Comparison of ENCODE assay signal across 17 cellular contexts in the genomic region with DNA sequence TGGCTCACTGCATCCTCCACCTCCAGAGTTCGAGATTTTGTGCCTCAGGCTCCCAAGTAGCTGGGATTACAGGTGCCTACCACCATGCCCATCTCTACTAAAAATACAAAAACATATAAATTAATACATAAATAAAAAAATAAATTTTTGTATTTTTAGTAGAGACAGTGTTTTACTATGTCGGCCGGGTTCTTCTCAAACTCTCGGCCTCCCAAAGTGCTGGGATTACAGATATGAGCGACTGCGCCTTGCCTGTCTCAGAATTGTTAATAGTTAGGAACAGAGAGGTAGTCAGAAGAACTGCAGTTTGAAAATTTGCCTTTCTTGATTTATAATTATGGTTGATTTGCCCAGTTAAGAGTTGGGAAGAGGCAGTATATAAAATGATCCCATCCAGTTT. TPM values are rescaled to one million over a fixed set of nuclear protein-coding genes. Genes with fewer than 3 reads are reported as not detected.
A peak's percentile ranks its signal among the peaks of the same experiment; 100 is the strongest.
DNase-seq lines count a peak whose midpoint lies in the region; ATAC-seq and TF ChIP-seq lines count a peak whose summit lies in the region.
"Had no signal": no experiment of that assay in that cellular context is flagged by ENCODE, and none has a peak within 500 bp of the region (broad histone marks: within the 10 kb centered on the region; RNA-seq: fewer than 3 reads in every experiment).

No MANE protein-coding gene starts in this region.

- no peak for TF ChIP-seq EP300 in suprapubic skin (IDR thresholded peaks at IDR 0.05)

- TF ChIP-seq CTCF in hepatocyte (IDR thresholded peaks at IDR 0.05; ENCODE audit: poor library complexity) (no peak), suprapubic skin (IDR thresholded peaks at IDR 0.05) (no peak)

- H3K36me3 ChIP-seq in hepatocyte (replicated peaks; ENCODE audit: insufficient read depth, low read depth), result no peaks in the 10 kb centered on the region
- peaks cover 26% of the 10 kb centered on the region for H3K36me3 ChIP-seq in suprapubic skin
- H3K36me3 ChIP-seq: breast epithelium had no signal

- peaks cover 63% of the 10 kb centered on the region for H3K4me1 Mint-ChIP-seq in activated naive CD4-positive, alpha-beta T cell treated with anti-CD3 and anti-CD28 coated beads for 36 hours (ENCODE audit: low read depth)
- H3K4me1 Mint-ChIP-seq in T-cell, result peaks cover 64 to 70% (median 67%) of the 10 kb centered on the region in 3 donors

- H3K79me2 ChIP-seq in hepatocyte, result peaks cover 77% of the 10 kb centered on the region

- H3K9me3 ChIP-seq in hepatocyte (ENCODE audit: low read depth), result no peaks in the 10 kb centered on the region
- H3K9me3 ChIP-seq in suprapubic skin, result no peaks in the 10 kb centered on the region
- H3K9me3 ChIP-seq: breast epithelium, SK-N-SH had no signal

- TF ChIP-seq POLR2A in suprapubic skin (IDR thresholded peaks at IDR 0.05), result no peak

- H3K27me3 ChIP-seq in hepatocyte, result no peaks in the 10 kb centered on the region
- no peaks in the 10 kb centered on the region for H3K27me3 ChIP-seq in suprapubic skin
- H3K27me3 ChIP-seq: breast epithelium had no signal

- peaks cover 70% of the 10 kb centered on the region for H4K20me1 ChIP-seq in hepatocyte (ENCODE audit: insufficient read depth, poor library complexity, severe bottlenecking)

- CTCF ChIA-PET in activated naive CD4-positive, alpha-beta T cell treated with anti-CD3 and anti-CD28 coated beads for 36 hours (lab: Charles Lee), result interaction anchor here (0.7 to 4.3 kb wide), 2 partner anchors 63 to 186 kb away, joined by 3 to 47 read pairs; no protein-coding TSS in a partner anchor
- CTCF ChIA-PET in T-cell (lab: Charles Lee), result interaction anchor here in 1 of 2 donors (0.7 to 3.4 kb wide), 2 partner anchors 16 to 63 kb away, joined by 4 to 95 read pairs; no protein-coding TSS in a partner anchor

- WGBS in hepatocyte (ENCODE audit: low lambda C conversion rate, missing lambda C conversion rate), result 95% methylated on average over 6 of the region's 6 CpGs
- 88% methylated on average over 6 of the region's 6 CpGs for WGBS in suprapubic skin

- peak overlapping the region; percentile 95 for H3K27ac ChIP-seq in hepatocyte
- H3K27ac ChIP-seq in suprapubic skin, result peak overlapping the region; percentile 22
- H3K27ac ChIP-seq: WERI-Rb-1 had no signal

- intact Hi-C loops in activated naive CD4-positive, alpha-beta T cell treated with anti-CD3 and anti-CD28 coated beads for 36 hours (cut with micrococcal nuclease), result loop anchor here (10.0 kb wide), 1 partner anchor 314 kb away; no protein-coding TSS in a partner anchor

- DNase-seq in activated naive CD4-positive, alpha-beta T cell treated with anti-CD3 and anti-CD28 coated beads for 36 hours, result no peak
- no peak for DNase-seq in activated naive CD4-positive, alpha-beta T cell treated with anti-CD3 and anti-CD28 coated beads, Interleukin-2, amount 50 U/mL, for 72 hours (ENCODE audit: low spot score in 2 of 2)
- DNase-seq in T-cell (no peak), hepatocyte (ENCODE audit: low spot score) (no peak), suprapubic skin (ENCODE audit: low spot score in 2 of 2) (no peak), NCI-H1436 treated with DMSO at 0.1 percent for 48 hours (lab: John Stamatoyannopoulos, UW) (no peak)
- no peak for DNase-seq in stimulated activated CD4-positive, alpha-beta T cell treated with anti-CD3 and anti-CD28 coated beads, Interleukin-2, amount 100 ng/mL, for 24 hours
- DNase-seq: DMS 273 treated with DMSO at 0.1 percent for 48 hours; NCI-H1417; NCI-H446; SK-N-SH; stimulated activated naive CD4-positive, alpha-beta T cell treated with Interleukin-2 at 50 U/mL for 16 hours; WERI-Rb-1 had no signal

- H3K4me3 ChIP-seq in hepatocyte (no peak overlapping the region), suprapubic skin (peak overlapping the region; percentile 11)
- H3K4me3 ChIP-seq: lung had no signal

- peak overlapping the region; percentile 25 for H3K4me3 Mint-ChIP-seq in activated naive CD4-positive, alpha-beta T cell treated with anti-CD3 and anti-CD28 coated beads for 36 hours
- H3K4me3 Mint-ChIP-seq in T-cell, result peak overlapping the region; percentile 61 to 97 (median 72)

- H3K36me3 Mint-ChIP-seq in activated naive CD4-positive, alpha-beta T cell treated with anti-CD3 and anti-CD28 coated beads for 36 hours (ENCODE audit: low read depth), result peaks cover 33% of the 10 kb centered on the region
- H3K36me3 Mint-ChIP-seq in activated naive CD4-positive, alpha-beta T cell treated with anti-CD3 and anti-CD28 coated beads, Interleukin-2, amount 50 U/mL, for 72 hours, result peaks cover 31 to 54% of the 10 kb centered on the region in 2 donors
- peaks cover 18% of the 10 kb centered on the region for H3K36me3 Mint-ChIP-seq in T-cell

- no peaks in the 10 kb centered on the region for H3K9me2 ChIP-seq in hepatocyte (replicated peaks; ENCODE audit: insufficient read depth)
- H3K9me2 ChIP-seq: SK-N-SH had no signal

- H3K27me3 Mint-ChIP-seq in activated naive CD4-positive, alpha-beta T cell treated with anti-CD3 and anti-CD28 coated beads for 36 hours (ENCODE audit: low read depth), result no peaks in the 10 kb centered on the region
- no peaks in the 10 kb centered on the region for H3K27me3 Mint-ChIP-seq in T-cell

- peak overlapping the region; percentile 78 for H3K27ac Mint-ChIP-seq in activated naive CD4-positive, alpha-beta T cell treated with anti-CD3 and anti-CD28 coated beads for 36 hours
- no peak overlapping the region for H3K27ac Mint-ChIP-seq in activated naive CD4-positive, alpha-beta T cell treated with anti-CD3 and anti-CD28 coated beads, Interleukin-2, amount 50 U/mL, for 72 hours
- H3K27ac Mint-ChIP-seq in T-cell, result peak overlapping the region; percentile 95 to 98

- no peak overlapping the region for H2AFZ ChIP-seq in hepatocyte

- POLR2A ChIA-PET in T-cell (lab: Charles Lee), result no interaction called here

- H3K9me3 Mint-ChIP-seq in activated naive CD4-positive, alpha-beta T cell treated with anti-CD3 and anti-CD28 coated beads for 36 hours, result no peaks in the 10 kb centered on the region
- H3K9me3 Mint-ChIP-seq in activated naive CD4-positive, alpha-beta T cell treated with anti-CD3 and anti-CD28 coated beads, Interleukin-2, amount 50 U/mL, for 72 hours, result no peaks in the 10 kb centered on the region
- H3K9me3 Mint-ChIP-seq in T-cell, result no peaks in the 10 kb centered on the region

- H3K4me1 ChIP-seq in hepatocyte (ENCODE audit: insufficient read depth) (peaks cover 19% of the 10 kb centered on the region), suprapubic skin (peaks cover 59% of the 10 kb centered on the region)

- ATAC-seq in activated naive CD4-positive, alpha-beta T cell treated with anti-CD3 and anti-CD28 coated beads, Interleukin-2, amount 50 U/mL, for 72 hours, result no peak
- ATAC-seq in T-cell (replicated peaks in 1 of 4) (no peak), GM18502 (IDR thresholded peaks at IDR 0.05; ENCODE audit: poor library complexity, unreplicated experiment) (no peak)
- ATAC-seq: K562 had no signal

- peak overlapping the region; percentile 92 for H3K4me2 ChIP-seq in hepatocyte

RNA-seq across cellular contexts. Expression of a gene that starts 2.8 kb away (rescaled TPM):
- total RNA-seq in activated naive CD4-positive, alpha-beta T cell treated with anti-CD3 and anti-CD28 coated beads for 36 hours, result 10 to 100 TPM; 26.7 to 28.8 TPM
- 10 to 100 TPM; 37.4 to 37.8 TPM for total RNA-seq in activated naive CD4-positive, alpha-beta T cell treated with anti-CD3 and anti-CD28 coated beads, Interleukin-2, amount 50 U/mL, for 72 hours
- 100 to 1,000 TPM in 4 of 5 donors, 10 to 100 TPM in 1; 99.2 to 109 (median 103) TPM for total RNA-seq in T-cell
- total RNA-seq in hepatocyte, result 337 and 358 TPM in 2 replicates
- 426 and 439 TPM in 2 replicates for polyA plus RNA-seq in hepatocyte
- 100 to 1,000 TPM; 181 to 234 (median 209) TPM for total RNA-seq in suprapubic skin

RNA-seq across cellular contexts. Expression of a gene that starts 20.8 kb away (rescaled TPM):
- total RNA-seq in activated naive CD4-positive, alpha-beta T cell treated with anti-CD3 and anti-CD28 coated beads for 36 hours, result 10 to 100 TPM; 23.6 to 24.1 TPM
- total RNA-seq in activated naive CD4-positive, alpha-beta T cell treated with anti-CD3 and anti-CD28 coated beads, Interleukin-2, amount 50 U/mL, for 72 hours, result 10 to 100 TPM; 20.4 to 31.4 TPM
- total RNA-seq in T-cell (10 to 100 TPM; 12.2 to 20.0 (median 18.3) TPM), hepatocyte (8.8 and 9.4 TPM in 2 replicates), suprapubic skin (10 to 100 TPM in 2 of 4 donors, 1 to 10 TPM in 2; 3.2 to 12.3 (median 7.9) TPM)
- 8.2 and 11.1 TPM in 2 replicates for polyA plus RNA-seq in hepatocyte

Comparison
In these comparisons a context has a peak if more than half of its experiments do, and no peak if none do; other contexts are left out.
1. H3K27ac Mint-ChIP-seq: peak in activated naive CD4-positive, alpha-beta T cell treated with anti-CD3 and anti-CD28 coated beads for 36 hours (single experiment) and T-cell (2 of 2); none in activated naive CD4-positive, alpha-beta T cell treated with anti-CD3 and anti-CD28 coated beads, Interleukin-2, amount 50 U/mL, for 72 hours (0 of 2).